In genomic region chr22:49760280-49760629, GRCh38 we compare ENCODE assay signal across 16 cellular contexts.
DNase-seq lines count a peak whose midpoint lies in the region; ATAC-seq and TF ChIP-seq lines count a peak whose summit lies in the region.
"Had no signal": no experiment of that assay in that cellular context is flagged by ENCODE, and none has a peak within 500 bp of the region (broad histone marks: within the 10 kb centered on the region; RNA-seq: fewer than 3 reads in every experiment).

No MANE protein-coding gene starts in this region.

- ATAC-seq in HG03432 (IDR thresholded peaks at IDR 0.05; ENCODE audit: unreplicated experiment) (peak; percentile 9), HG02981 (IDR thresholded peaks at IDR 0.05; ENCODE audit: unreplicated experiment) (no peak), GM19035 (IDR thresholded peaks at IDR 0.05; ENCODE audit: unreplicated experiment) (no peak)

- DNase-seq in COR-L47 (lab: John Stamatoyannopoulos, UW) (peak; percentile 26), NOMO-1 treated with DMSO at 0.1 percent for 48 hours (lab: John Stamatoyannopoulos, UW; ENCODE audit: unreplicated experiment) (peak; percentile 69), endothelial cell (ENCODE audit: low spot score) (no peak), NCI-H1436 treated with DMSO at 0.1 percent for 48 hours (lab: John Stamatoyannopoulos, UW) (no peak)
- DNase-seq in stimulated activated CD4-positive, alpha-beta T cell treated with anti-CD3 and anti-CD28 coated beads, Interleukin-4, amount 100 ng/mL, for 4 hours, result no peak
- DNase-seq: KG1; NCI-H774; stimulated activated CD4-positive, alpha-beta T cell treated with anti-CD3 and anti-CD28 coated beads, Interleukin-12 subunit alpha, Interleukin-12 subunit beta, amount 100 ng/mL, for 4 hours; stimulated activated CD8-positive, alpha-beta memory T cell treated with anti-CD3 and anti-CD28 coated beads, Interleukin-4, amount 100 ng/mL, for 48 hours had no signal

- H3K27me3 Mint-ChIP-seq in endothelial cell (ENCODE audit: unreplicated experiment), result peaks cover 4% of the 10 kb centered on the region

- H3K27ac Mint-ChIP-seq in endothelial cell (ENCODE audit: unreplicated experiment), result peak overlapping the region; percentile 91
- H3K27ac Mint-ChIP-seq: activated CD4-positive, alpha-beta memory T cell treated with anti-CD3 and anti-CD28 coated beads for 36 hours; activated naive CD4-positive, alpha-beta T cell treated with anti-CD3 and anti-CD28 coated beads, Interleukin-2, amount 50 U/mL, for 72 hours; B cell had no signal

- no peak for TF ChIP-seq CTCF in endothelial cell (IDR thresholded peaks at IDR 0.05; ENCODE audit: unreplicated experiment)

- peaks cover 8% of the 10 kb centered on the region for H3K4me1 Mint-ChIP-seq in endothelial cell (ENCODE audit: unreplicated experiment)

- no peak overlapping the region for H3K4me3 Mint-ChIP-seq in endothelial cell (ENCODE audit: unreplicated experiment)
- H3K4me3 Mint-ChIP-seq: activated CD4-positive, alpha-beta memory T cell treated with anti-CD3 and anti-CD28 coated beads for 36 hours; B cell; dendritic cell treated with granulocyte-macrophage colony-stimulating factor and Interleukin-4, amounts not matched to agents 40 ng/mL and 50 ng/mL, for 4 days had no signal

- peaks cover 3% of the 10 kb centered on the region for H3K36me3 Mint-ChIP-seq in endothelial cell (ENCODE audit: low read depth, unreplicated experiment)
- H3K36me3 Mint-ChIP-seq: activated CD4-positive, alpha-beta memory T cell treated with anti-CD3 and anti-CD28 coated beads for 36 hours; activated naive CD4-positive, alpha-beta T cell treated with anti-CD3 and anti-CD28 coated beads, Interleukin-2, amount 50 U/mL, for 72 hours had no signal

- no peaks in the 10 kb centered on the region for H3K9me3 Mint-ChIP-seq in endothelial cell (ENCODE audit: unreplicated experiment)
- H3K9me3 Mint-ChIP-seq: activated CD4-positive, alpha-beta memory T cell treated with anti-CD3 and anti-CD28 coated beads for 36 hours; activated naive CD4-positive, alpha-beta T cell treated with anti-CD3 and anti-CD28 coated beads, Interleukin-2, amount 50 U/mL, for 72 hours; dendritic cell treated with granulocyte-macrophage colony-stimulating factor and Interleukin-4, amounts not matched to agents 40 ng/mL and 50 ng/mL, for 4 days had no signal

Comparison
In these comparisons a context has a peak if more than half of its experiments do, and no peak if none do; other contexts are left out.
1. DNase-seq: peak in COR-L47 (single experiment) and NOMO-1 treated with DMSO at 0.1 percent for 48 hours (single experiment); none in endothelial cell (single experiment), NCI-H1436 treated with DMSO at 0.1 percent for 48 hours (single experiment) and stimulated activated CD4-positive, alpha-beta T cell treated with anti-CD3 and anti-CD28 coated beads, Interleukin-4, amount 100 ng/mL, for 4 hours (0 of 2).